Comparison of ENCODE assay signal across 13 cellular contexts in genomic region chr5:149060325-149060724, GRCh38. TPM values are rescaled to one million over a fixed set of nuclear protein-coding genes. Genes with fewer than 3 reads are reported as not detected.
DNase-seq lines count a peak whose midpoint lies in the region; ATAC-seq, FAIRE-seq and TF ChIP-seq lines count a peak whose summit lies in the region.
"Had no signal": no experiment of that assay in that cellular context is flagged by ENCODE, and none has a peak within 500 bp of the region (broad histone marks: within the 10 kb centered on the region; RNA-seq: fewer than 3 reads in every experiment).

No MANE protein-coding gene starts in this region.

- intact Hi-C loops in K562 (cut with micrococcal nuclease) = no loop called here
- intact Hi-C loops in prostate gland (cut with DNase I) = no loop called here

- H3K27ac Mint-ChIP-seq in activated T-cell treated with anti-CD3 and anti-CD28 coated beads, Interleukin-2, amount 50 U/mL, for 24 hours = no peak overlapping the region
- H3K27ac Mint-ChIP-seq: activated T-helper 1 cell treated with anti-CD3 and anti-CD28 coated beads, Interleukin-12 subunit alpha, Interleukin-12 subunit beta, Interleukin-2, Interleukin-4 antibody, amounts not matched to agents 30 ng/mL and 10 ng/mL and 1 ng/mL, durations not matched to agents 14 hours and 24 hours and 36 hours; CD8-positive, alpha-beta T cell had no signal

- peak; percentile 76 for ATAC-seq in K562
- ATAC-seq: CD8-positive, alpha-beta T cell had no signal

- no peak overlapping the region for H3K9ac ChIP-seq in K562 (ENCODE audit: insufficient read depth in 1 of 2, low read depth in 2 of 2, low read length in 2 of 2)

- no peak for TF ChIP-seq EP300 in K562 (IDR thresholded peaks at IDR 0.05; ENCODE audit: low read length)

- 0% methylated on average over 1 of the region's 1 CpG for WGBS in K562 (ENCODE audit: insufficient coverage, low coverage, missing lambda C conversion rate)
- WGBS in prostate gland = 0% methylated on average over 1 of the region's 1 CpG

- peak overlapping the region; percentile 25; the same call in 1 of the 2 replicates for H2AFZ ChIP-seq in K562 (ENCODE audit: low read depth, low read length)

- TF ChIP-seq POLR2A in K562 (conservative IDR thresholded peaks at IDR 0.05) = no peak
- TF ChIP-seq POLR2A in prostate gland (IDR thresholded peaks at IDR 0.05) = no peak

- no peak for TF ChIP-seq RAD21 in K562 (CRISPR knock-in tag; conservative IDR thresholded peaks at IDR 0.05 in 1 of 2, IDR thresholded peaks at IDR 0.05 in 1 of 2)

- DNase-seq in DMS153 (lab: John Stamatoyannopoulos, UW) = peak; percentile 52
- DNase-seq in MV-4-11 (lab: John Stamatoyannopoulos, UW) = peak; percentile 50
- DNase-seq in K562 (ENCODE audit: extremely low read depth in 1 of 4, low spot score in 3 of 4) = peak in 2 of 4 experiments; percentile 18 to 65
- DNase-seq in left kidney (ENCODE audit: low read depth, low spot score) = peak; percentile 57
- DNase-seq in prostate gland (ENCODE audit: low spot score) = no peak
- no peak for DNase-seq in NCI-H446 (lab: John Stamatoyannopoulos, UW)
- DNase-seq in activated T-cell treated with anti-CD3 and anti-CD28 coated beads, Interleukin-2, amount 50 U/mL, for 24 hours = no peak
- DNase-seq in iPS-NIHi7 (ENCODE audit: extremely low spot score) = no peak
- DNase-seq: CD8-positive, alpha-beta T cell; KG1; stimulated activated CD4-positive, alpha-beta T cell treated with anti-CD3 and anti-CD28 coated beads, Interleukin-12 subunit alpha, Interleukin-12 subunit beta, amount 100 ng/mL, for 4 hours had no signal

- H3K79me2 ChIP-seq in K562 (ENCODE audit: control insufficient read depth, insufficient read depth, low read length) = no peaks in the 10 kb centered on the region

- H3K4me2 ChIP-seq in K562 (ENCODE audit: insufficient read depth, low read length) = no peak overlapping the region

- H3K27ac ChIP-seq in K562 (ENCODE audit: extremely low read depth, low read depth, low read length) (peak overlapping the region; percentile 4; the same call in 1 of the 3 replicates), prostate gland (no peak overlapping the region)

- no peaks in the 10 kb centered on the region for H3K9me1 ChIP-seq in K562 (ENCODE audit: control insufficient read depth, insufficient read depth, low read length)

- BruUV-seq in K562 (replicated peaks; lab: Mats Ljungman, UMichigan) = no TSS peak

- H4K20me1 ChIP-seq in K562 (replicated peaks; ENCODE audit: control insufficient read depth, insufficient read depth, low read length) = no peaks in the 10 kb centered on the region

- peaks cover 10 to 22% of the 10 kb centered on the region in 2 experiments for H3K4me1 ChIP-seq in K562 (replicated peaks in 1 of 2; ENCODE audit: control insufficient read depth in 2 of 2, insufficient read depth in 2 of 2, low read length in 2 of 2)
- H3K4me1 ChIP-seq in prostate gland (replicated peaks) = no peaks in the 10 kb centered on the region

- H3K36me3 Mint-ChIP-seq in activated T-cell treated with anti-CD3 and anti-CD28 coated beads, Interleukin-2, amount 50 U/mL, for 24 hours (ENCODE audit: low read depth) = no peaks in the 10 kb centered on the region
- H3K36me3 Mint-ChIP-seq: CD8-positive, alpha-beta T cell had no signal

- H3K4me3 Mint-ChIP-seq in activated T-cell treated with anti-CD3 and anti-CD28 coated beads, Interleukin-2, amount 50 U/mL, for 24 hours = no peak overlapping the region
- H3K4me3 Mint-ChIP-seq: activated T-helper 1 cell treated with anti-CD3 and anti-CD28 coated beads, Interleukin-12 subunit alpha, Interleukin-12 subunit beta, Interleukin-2, Interleukin-4 antibody, amounts not matched to agents 30 ng/mL and 10 ng/mL and 1 ng/mL, durations not matched to agents 14 hours and 24 hours and 36 hours; CD8-positive, alpha-beta T cell had no signal

- H3K27me3 ChIP-seq in K562 (ENCODE audit: control insufficient read depth in 2 of 2, insufficient read depth in 2 of 2, low read length in 2 of 2) (no peaks in the 10 kb centered on the region), prostate gland (replicated peaks; ENCODE audit: insufficient read depth) (no peaks in the 10 kb centered on the region)

- H3K9me3 Mint-ChIP-seq in activated T-cell treated with anti-CD3 and anti-CD28 coated beads, Interleukin-2, amount 50 U/mL, for 24 hours = peaks cover 3% of the 10 kb centered on the region
- H3K9me3 Mint-ChIP-seq: activated T-helper 1 cell treated with anti-CD3 and anti-CD28 coated beads, Interleukin-12 subunit alpha, Interleukin-12 subunit beta, Interleukin-2, Interleukin-4 antibody, amounts not matched to agents 30 ng/mL and 10 ng/mL and 1 ng/mL, durations not matched to agents 14 hours and 24 hours and 36 hours had no signal

- H3K27me3 Mint-ChIP-seq in activated T-cell treated with anti-CD3 and anti-CD28 coated beads, Interleukin-2, amount 50 U/mL, for 24 hours = peaks cover 4% of the 10 kb centered on the region

- no peaks in the 10 kb centered on the region for H3K36me3 ChIP-seq in K562 (ENCODE audit: control insufficient read depth, insufficient read depth, low read length)
- H3K36me3 ChIP-seq in prostate gland = no peaks in the 10 kb centered on the region

- in situ Hi-C loops in K562 (cut with MboI) = no loop called here

- H3K9me3 ChIP-seq in K562 (replicated peaks; ENCODE audit: control insufficient read depth, insufficient read depth, low read depth, low read length) (no peaks in the 10 kb centered on the region), prostate gland (no peaks in the 10 kb centered on the region)

- no peaks in the 10 kb centered on the region for H3K4me1 Mint-ChIP-seq in activated T-cell treated with anti-CD3 and anti-CD28 coated beads, Interleukin-2, amount 50 U/mL, for 24 hours (ENCODE audit: low read depth)

- no peak for TF ChIP-seq CTCF in K562 (IDR thresholded peaks at IDR 0.05 in 2 of 3, conservative IDR thresholded peaks at IDR 0.05 in 1 of 3; ENCODE audit: insufficient read depth in 2 of 3, low read depth in 1 of 3, low read length in 3 of 3)
- TF ChIP-seq CTCF in prostate gland (IDR thresholded peaks at IDR 0.05) = no peak

- POLR2A ChIA-PET in K562 (lab: Yijun Ruan, JAX) = no interaction called here

- CTCF ChIA-PET in K562 (lab: Yijun Ruan, JAX; ENCODE audit: low intra/inter-chr PET ratio) = no interaction called here

- H3K4me3 ChIP-seq in K562 (no peak overlapping the region), prostate gland (no peak overlapping the region)
- H3K4me3 ChIP-seq: lung had no signal

- FAIRE-seq in K562 (lab: Jason Lieb, UNC) = peak; percentile 15

TF ChIP-seq in K562, 482 proteins besides CTCF, POLR2A, EP300 and RAD21 (continues in another document):
- TF ChIP-seq MEIS2 (IDR thresholded peaks at IDR 0.05; ENCODE audit: partially characterized antibody) = peak; percentile 24
- TF ChIP-seq CEBPG (CRISPR knock-in tag; IDR thresholded peaks at IDR 0.05) = no peak
- 0 out of 4 replicates have a peak, but pooled peaks of 1 of the 2 experiments have one; percentile 45 for TF ChIP-seq CEBPG (tag; conservative IDR thresholded peaks at IDR 0.05 in 1 of 2, IDR thresholded peaks at IDR 0.05 in 1 of 2)
- TF ChIP-seq, protein P1, sequence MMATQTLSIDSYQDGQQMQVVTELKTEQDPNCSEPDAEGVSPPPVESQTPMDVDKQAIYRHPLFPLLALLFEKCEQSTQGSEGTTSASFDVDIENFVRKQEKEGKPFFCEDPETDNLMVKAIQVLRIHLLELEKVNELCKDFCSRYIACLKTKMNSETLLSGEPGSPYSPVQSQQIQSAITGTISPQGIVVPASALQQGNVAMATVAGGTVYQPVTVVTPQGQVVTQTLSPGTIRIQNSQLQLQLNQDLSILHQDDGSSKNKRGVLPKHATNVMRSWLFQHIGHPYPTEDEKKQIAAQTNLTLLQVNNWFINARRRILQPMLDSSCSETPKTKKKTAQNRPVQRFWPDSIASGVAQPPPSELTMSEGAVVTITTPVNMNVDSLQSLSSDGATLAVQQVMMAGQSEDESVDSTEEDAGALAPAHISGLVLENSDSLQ (IDR thresholded peaks at IDR 0.05) = peak; percentile 41; the same call in 1 of the 2 replicates
- peak; percentile 40; the same call in 1 of the 2 replicates for TF ChIP-seq CEBPB (tag; IDR thresholded peaks at IDR 0.05)
- TF ChIP-seq, protein P2, sequence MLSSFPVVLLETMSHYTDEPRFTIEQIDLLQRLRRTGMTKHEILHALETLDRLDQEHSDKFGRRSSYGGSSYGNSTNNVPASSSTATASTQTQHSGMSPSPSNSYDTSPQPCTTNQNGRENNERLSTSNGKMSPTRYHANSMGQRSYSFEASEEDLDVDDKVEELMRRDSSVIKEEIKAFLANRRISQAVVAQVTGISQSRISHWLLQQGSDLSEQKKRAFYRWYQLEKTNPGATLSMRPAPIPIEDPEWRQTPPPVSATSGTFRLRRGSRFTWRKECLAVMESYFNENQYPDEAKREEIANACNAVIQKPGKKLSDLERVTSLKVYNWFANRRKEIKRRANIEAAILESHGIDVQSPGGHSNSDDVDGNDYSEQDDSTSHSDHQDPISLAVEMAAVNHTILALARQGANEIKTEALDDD (IDR thresholded peaks at IDR 0.05) = peak; percentile 89
- 0 out of 2 replicates have a peak, but pooled peaks have one; percentile 21 for TF ChIP-seq GABPA (tag; conservative IDR thresholded peaks at IDR 0.05; ENCODE audit: low read depth)
- peak in 1 of 2 experiments; percentile 35; a peak in 1 of 4 replicates for TF ChIP-seq RCOR1 (IDR thresholded peaks at IDR 0.05; ENCODE audit: borderline replicate concordance in 1 of 2, low read depth in 2 of 2, low read length in 2 of 2)
- TF ChIP-seq NFIC (IDR thresholded peaks at IDR 0.05) = peak; percentile 52

RNA-seq across cellular contexts. Expression of gene SH3TC2, which starts 2.5 kb away (rescaled TPM):
- total RNA-seq in K562 (2011; cell fraction: chromatin; rRNA removed; ENCODE audit: low replicate concordance) = 0.40 and 0.88 TPM in 2 replicates
- total RNA-seq in K562 (2011; cell fraction: nucleolus; rRNA removed) = 0.17 and 0.26 TPM in 2 replicates
- 0.53 and 0.81 TPM in 2 replicates for total RNA-seq in K562 (2011; cell fraction: nucleoplasm; rRNA removed)
- total RNA-seq in K562 (2014; rRNA removed) = 0.41 and 0.59 TPM in 2 replicates
- total RNA-seq in K562 (2014; rRNA removed; fragmentation: Illumina TruSeq; extraction: Trizol) = 0.41 and 0.62 TPM in 2 replicates
- total RNA-seq in K562 (2015; rRNA removed; fragmentation: Illumina TruSeq; extraction: Trizol) = 0.29 and 0.41 TPM in 2 replicates
- total RNA-seq in K562 (2021) = 0.80 and 1.1 TPM in 2 replicates
- 0.03 and 0.61 TPM in 2 replicates for polyA plus RNA-seq in K562 (2011; rRNA removed)
- 0.45 TPM in 1 of 2 replicates, not detected in the other for polyA plus RNA-seq in K562 (2011; cell fraction: cytosol; rRNA removed)
- polyA plus RNA-seq in K562 (2011; cell fraction: nucleus; rRNA removed) = 1.6 TPM in 1 of 2 replicates, not detected in the other
- polyA plus RNA-seq in K562 (2012) = 0.62 and 0.64 TPM in 2 replicates
- 0.33 and 0.34 TPM in 2 replicates for polyA plus RNA-seq in K562 (2014; fragmentation: Illumina TruSeq; extraction: Trizol)
- under 1 TPM in 1 of 2 experiments, not detected in 1; 0.03 TPM for polyA plus RNA-seq in K562 (2014; fragmentation: Nextera tagmentation; extraction: Ambion mirVana)
- 0.20 and 0.52 TPM in 2 replicates for polyA plus RNA-seq in K562 (2014; rRNA removed)
- 0.42 and 0.74 TPM in 2 replicates for polyA minus RNA-seq in K562 (2011; rRNA and poly(A)+ RNA removed)
- polyA minus RNA-seq in K562 (2011; cell fraction: cytosol; rRNA and poly(A)+ RNA removed) = 1.5 TPM in 1 of 2 replicates, not detected in the other
- polyA minus RNA-seq in K562 (2011; cell fraction: nucleus; rRNA and poly(A)+ RNA removed) = 0.67 TPM in 1 of 2 replicates, not detected in the other
- 10 to 100 TPM in 1 of 2 donors, 1 to 10 TPM in 1; 6.2 to 69.1 TPM for total RNA-seq in prostate gland
- total RNA-seq: activated T-helper 1 cell treated with anti-CD3 and anti-CD28 coated beads, Interleukin-12 subunit alpha, Interleukin-12 subunit beta, Interleukin-2, Interleukin-4 antibody, amounts not matched to agents 30 ng/mL and 10 ng/mL and 1 ng/mL, durations not matched to agents 14 hours and 24 hours and 36 hours; CD8-positive, alpha-beta T cell had no signal

Comparison
In these comparisons a context has a peak if more than half of its experiments do, and no peak if none do; other contexts are left out.
1. DNase-seq: peak in DMS153 (single experiment), MV-4-11 (single experiment) and left kidney (single experiment); none in prostate gland (single experiment), NCI-H446 (0 of 2), activated T-cell treated with anti-CD3 and anti-CD28 coated beads, Interleukin-2, amount 50 U/mL, for 24 hours (single experiment) and iPS-NIHi7 (single experiment).